ENCODE assay signal across 14 cellular contexts in the genomic region with DNA sequence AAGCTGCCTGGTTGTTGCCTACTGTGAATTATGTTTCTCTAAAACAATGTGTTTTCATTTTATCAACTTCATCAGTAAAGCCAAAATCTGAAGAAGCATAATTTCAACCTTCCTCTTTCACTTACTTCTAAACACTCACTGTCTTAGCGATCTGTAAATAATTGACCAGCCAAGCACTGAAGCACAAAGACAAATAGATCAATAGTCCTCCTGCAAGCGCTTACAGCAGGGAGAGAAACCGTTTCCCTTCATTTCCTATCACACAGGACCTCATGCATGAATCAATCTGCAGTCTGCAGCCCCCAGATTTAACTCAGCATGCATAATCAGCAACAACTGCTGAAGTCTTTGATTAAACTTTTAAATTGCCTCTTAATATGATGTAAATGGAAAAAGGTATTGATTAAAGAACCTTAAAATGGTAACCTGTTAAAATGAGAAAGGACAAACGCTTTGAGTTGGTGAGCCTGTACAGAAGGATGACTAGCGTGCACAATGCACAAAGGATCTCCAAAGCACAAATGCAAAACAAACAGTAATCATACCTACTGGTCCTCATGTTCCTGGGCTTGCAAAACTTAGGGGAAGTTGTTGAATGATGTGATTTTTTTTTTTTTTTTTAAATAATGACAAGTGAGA.
DNase-seq lines count a peak whose midpoint lies in the region; ATAC-seq and TF ChIP-seq lines count a peak whose summit lies in the region.
"Had no signal": no experiment of that assay in that cellular context is flagged by ENCODE, and none has a peak within 500 bp of the region (broad histone marks: within the 10 kb centered on the region; RNA-seq: fewer than 3 reads in every experiment).

No MANE protein-coding gene starts in this region.

- H3K4me1 ChIP-seq in endocrine pancreas (ENCODE audit: control insufficient read depth, insufficient read depth, low read length): peaks cover 23% of the 10 kb centered on the region
- no peaks in the 10 kb centered on the region for H3K4me1 ChIP-seq in lower lobe of right lung

- intact Hi-C loops in lower lobe of right lung (cut with DNase I): no loop called here

- H3K9ac ChIP-seq in endocrine pancreas (ENCODE audit: control insufficient read depth, insufficient read depth, low read length): no peak overlapping the region

- DNase-seq in GM20000 (ENCODE audit: low spot score) (peak; percentile 4), CD1c-positive myeloid dendritic cell (ENCODE audit: extremely low spot score) (no peak), lower lobe of right lung (no peak), Kasumi-1 (lab: John Stamatoyannopoulos, UW) (no peak), T-helper 2 cell (no peak)
- DNase-seq: AML-193; GDM1; NCI-H2029 treated with DMSO at 0.1 percent for 48 hours; PC-9; stimulated activated CD4-positive, alpha-beta T cell treated with anti-CD3 and anti-CD28 coated beads, Interleukin-4, amount 100 ng/mL, for 24 hours had no signal

- no peak for TF ChIP-seq CTCF in GM20000 (IDR thresholded peaks at IDR 0.05; ENCODE audit: extremely low read depth, missing control alignments)
- TF ChIP-seq CTCF in lower lobe of right lung (IDR thresholded peaks at IDR 0.05): no peak

- H3K36me3 ChIP-seq in endocrine pancreas (ENCODE audit: control insufficient read depth, insufficient read depth, low read length): no peaks in the 10 kb centered on the region
- H3K36me3 ChIP-seq in lower lobe of right lung: no peaks in the 10 kb centered on the region

- H3K9me3 ChIP-seq in endocrine pancreas (ENCODE audit: control insufficient read depth, low read length) (no peaks in the 10 kb centered on the region), lower lobe of right lung (no peaks in the 10 kb centered on the region)

- ATAC-seq in GM18511 (IDR thresholded peaks at IDR 0.05; ENCODE audit: unreplicated experiment): peak; percentile 77
- ATAC-seq in HG03064 (IDR thresholded peaks at IDR 0.05; ENCODE audit: low read depth, unreplicated experiment): peak; percentile 70
- no peak for ATAC-seq in lower lobe of right lung

- no peaks in the 10 kb centered on the region for H3K27me3 ChIP-seq in endocrine pancreas (ENCODE audit: control insufficient read depth, insufficient read depth, low read length)
- no peaks in the 10 kb centered on the region for H3K27me3 ChIP-seq in lower lobe of right lung (ENCODE audit: low read depth)

- H3K4me3 ChIP-seq in endocrine pancreas (ENCODE audit: control insufficient read depth, insufficient read depth, low read length) (peak overlapping the region; percentile 86), lower lobe of right lung (no peak overlapping the region)
- H3K4me3 ChIP-seq: lung, PC-9 had no signal

- no peak overlapping the region for H3K27ac ChIP-seq in lower lobe of right lung
- H3K27ac ChIP-seq: PC-9 had no signal

Comparison
In these comparisons a context has a peak if more than half of its experiments do, and no peak if none do; other contexts are left out.
1. ATAC-seq: peak in GM18511 (single experiment) and HG03064 (single experiment); none in lower lobe of right lung (0 of 2).